23 cellular contexts compared by ENCODE assay signal in the genomic region with DNA sequence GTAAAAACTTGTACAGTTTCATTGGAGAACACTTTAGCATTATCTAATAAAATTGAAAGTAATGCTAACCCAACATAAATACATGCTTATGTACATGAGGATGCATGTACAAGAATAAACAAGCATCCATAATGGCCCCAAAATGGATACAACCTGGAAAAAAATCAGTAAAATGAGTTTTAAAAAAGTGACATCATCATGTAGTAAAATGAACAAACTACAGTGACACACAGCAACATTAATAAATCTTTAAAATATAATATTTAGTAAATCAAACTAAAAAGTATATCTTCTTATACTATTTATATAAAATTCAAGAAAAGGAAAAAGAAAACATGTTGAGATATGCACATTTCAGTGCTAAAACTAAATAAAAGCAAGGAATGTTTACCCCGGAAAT.
"Had no signal": no experiment of that assay in that cellular context is flagged by ENCODE, and none has a peak within 500 bp of the region (broad histone marks: within the 10 kb centered on the region; RNA-seq: fewer than 3 reads in every experiment).

No MANE protein-coding gene starts in this region.

- H3K36me3 ChIP-seq: esophagus muscularis mucosa, gastroesophageal sphincter, heart left ventricle, left lung, lower lobe of right lung had no signal

- H3K4me3 ChIP-seq: coronary artery, dorsolateral prefrontal cortex, esophagus muscularis mucosa, gastroesophageal sphincter, heart left ventricle, hepatocyte, left lung, lower lobe of right lung, mucosa of descending colon had no signal

- DNase-seq: dermis blood vessel endothelial cell; dorsolateral prefrontal cortex; effector CD4-positive, alpha-beta T cell; effector memory CD4-positive, alpha-beta T cell; foreskin keratinocyte; heart left ventricle; hypothalamus; immature natural killer cell; islet precursor cell; left cardiac atrium; left lung; left ventricle myocardium superior; lower lobe of right lung; mesenchymal stem cell; mucosa of descending colon; naive B cell had no signal

- ATAC-seq: foreskin keratinocyte, gastroesophageal sphincter, heart left ventricle, left cardiac atrium, left lung, left ventricle myocardium superior, lower lobe of right lung, mucosa of descending colon had no signal

- H3K4me1 ChIP-seq: gastroesophageal sphincter, left lung had no signal

- H3K27ac ChIP-seq: coronary artery, dorsolateral prefrontal cortex, esophagus muscularis mucosa, foreskin keratinocyte, gastroesophageal sphincter, heart left ventricle, hepatocyte, left lung, lower lobe of right lung had no signal

- FAIRE-seq: colon, endothelial cell of umbilical vein, frontal cortex had no signal

- H3K27me3 ChIP-seq: dorsolateral prefrontal cortex, esophagus muscularis mucosa, foreskin keratinocyte, gastroesophageal sphincter, heart left ventricle, hepatocyte, left lung had no signal
